Comparison of ENCODE assay signal across 26 cellular contexts in the genomic region with DNA sequence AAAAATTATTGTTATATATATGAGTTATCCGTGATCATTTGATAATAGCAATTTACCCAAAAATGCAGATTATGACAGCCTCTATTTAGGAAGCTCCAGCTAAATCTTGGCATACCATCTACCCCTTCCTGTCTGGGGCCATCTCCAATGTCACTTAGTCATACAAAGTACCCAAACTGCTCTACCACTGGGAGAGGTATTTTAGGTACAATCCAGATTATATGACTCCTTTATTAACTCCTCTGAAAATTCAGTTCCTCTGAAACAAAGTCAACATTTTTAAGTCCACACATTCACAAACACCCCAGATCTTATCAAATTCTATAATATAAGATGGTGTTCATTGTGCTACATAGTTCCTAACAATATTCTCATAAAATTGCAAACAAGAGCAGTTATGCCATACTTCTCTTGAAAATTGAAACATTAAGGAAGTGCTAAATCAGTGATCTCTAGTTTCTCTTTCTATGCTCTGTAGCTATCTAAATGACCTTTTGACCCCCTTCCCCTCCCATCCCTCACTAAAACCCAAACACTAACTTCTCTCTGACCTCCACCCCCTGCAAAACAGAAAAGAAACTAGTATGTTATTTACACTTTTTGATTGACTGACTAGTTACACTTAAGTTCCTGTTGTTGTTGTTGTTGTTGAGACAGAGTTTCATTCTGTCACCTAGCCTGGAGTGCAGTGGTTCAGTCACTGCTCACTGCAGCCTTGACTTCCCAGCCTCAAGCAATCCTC. TPM values are rescaled to one million over a fixed set of nuclear protein-coding genes. Genes with fewer than 3 reads are reported as not detected.
DNase-seq lines count a peak whose midpoint lies in the region; ATAC-seq and TF ChIP-seq lines count a peak whose summit lies in the region.
"Had no signal": no experiment of that assay in that cellular context is flagged by ENCODE, and none has a peak within 500 bp of the region (broad histone marks: within the 10 kb centered on the region; RNA-seq: fewer than 3 reads in every experiment).

No MANE protein-coding gene starts in this region.

- H3K27ac ChIP-seq in HCT116 (ENCODE audit: low read depth, low read length): no peak overlapping the region
- H3K27ac ChIP-seq: psoas muscle had no signal

- no peak for DNase-seq in HCT116 (ENCODE audit: low read depth, low spot score)
- peak; percentile 39 for DNase-seq in NOMO-1 treated with dmso at 0.1 percent for 144 hours (lab: John Stamatoyannopoulos, UW; ENCODE audit: unreplicated experiment)
- DNase-seq in memory B cell (ENCODE audit: low spot score in 2 of 2): no peak
- DNase-seq in T-helper 2 cell treated with Interferon-gamma antibody and Interleukin-4, amounts not matched to agents 5 μg/mL and 100 μg/mL, for 36 hours (ENCODE audit: low spot score): no peak
- DNase-seq in globus pallidus (ENCODE audit: low spot score): no peak
- DNase-seq in dermis blood vessel endothelial cell: no peak
- no peak for DNase-seq in NCI-H524 treated with DMSO at 0.1 percent for 48 hours (lab: John Stamatoyannopoulos, UW)
- DNase-seq: activated CD4-positive, alpha-beta T cell treated with anti-CD3 and anti-CD28 coated beads for 1 hour; activated CD8-positive, alpha-beta memory T cell treated with anti-CD3 and anti-CD28 coated beads, Interleukin-2, amount 10 ng/mL, durations not matched to agents 7 days and 5 days; activated gamma-delta T cell; AML-193; amygdala; caudate nucleus; effector CD8-positive, alpha-beta T cell; GDM1; NCI-H1092 treated with DMSO at 0.1 percent for 48 hours; NCI-H748 treated with DMSO at 0.1 percent for 48 hours; nephron progenitor cell; psoas muscle; Right ventricle myocardium superior; stimulated activated CD4-positive, alpha-beta T cell treated with anti-CD3 and anti-CD28 coated beads, Interleukin-4, amount 100 ng/mL, for 4 hours; stimulated activated CD8-positive, alpha-beta memory T cell treated with anti-CD3 and anti-CD28 coated beads, Interleukin-4, amount 100 ng/mL, for 48 hours; T-helper 17 cell had no signal

- H3K9ac ChIP-seq in HCT116 (ENCODE audit: low read length): no peak overlapping the region

- H3K4me2 ChIP-seq in HCT116 (ENCODE audit: low read length): peak overlapping the region; percentile 26
- H3K4me2 ChIP-seq: smooth muscle cell had no signal

- H3K79me2 ChIP-seq in HCT116 (ENCODE audit: insufficient read depth, low read length): no peaks in the 10 kb centered on the region

- intact Hi-C loops in HCT116 (cut with micrococcal nuclease): no loop called here

- H3K27me3 ChIP-seq in HCT116 (ENCODE audit: insufficient read depth, low read length): no peaks in the 10 kb centered on the region

- H3K9me3 Mint-ChIP-seq in memory B cell: no peaks in the 10 kb centered on the region
- H3K9me3 Mint-ChIP-seq in T-helper 2 cell treated with Interferon-gamma antibody and Interleukin-4, amounts not matched to agents 5 μg/mL and 100 μg/mL, for 36 hours: no peaks in the 10 kb centered on the region

- POLR2A ChIA-PET in HCT116 (lab: Charles Lee): no interaction called here

- no peaks in the 10 kb centered on the region for H3K36me3 Mint-ChIP-seq in memory B cell
- H3K36me3 Mint-ChIP-seq in T-helper 2 cell treated with Interferon-gamma antibody and Interleukin-4, amounts not matched to agents 5 μg/mL and 100 μg/mL, for 36 hours (ENCODE audit: low read depth): no peaks in the 10 kb centered on the region
- H3K36me3 Mint-ChIP-seq: activated CD8-positive, alpha-beta memory T cell treated with anti-CD3 and anti-CD28 coated beads, Interleukin-2, amount 10 ng/mL, durations not matched to agents 7 days and 5 days had no signal

- H3K27me3 Mint-ChIP-seq in memory B cell: no peaks in the 10 kb centered on the region
- H3K27me3 Mint-ChIP-seq in T-helper 2 cell treated with Interferon-gamma antibody and Interleukin-4, amounts not matched to agents 5 μg/mL and 100 μg/mL, for 36 hours (ENCODE audit: low read depth): peaks cover 9% of the 10 kb centered on the region

- peaks cover 0 to 36% of the 10 kb centered on the region in 2 experiments; a peak in 2 of 4 replicates for H3K4me1 ChIP-seq in HCT116 (ENCODE audit: control insufficient read depth in 1 of 2, insufficient read depth in 2 of 2, low read length in 2 of 2)
- H3K4me1 ChIP-seq: psoas muscle had no signal

- peak overlapping the region; percentile 64 for H2AFZ ChIP-seq in HCT116 (ENCODE audit: low read depth, low read length, poor library complexity, severe bottlenecking)

- no peaks in the 10 kb centered on the region for H3K9me2 ChIP-seq in HCT116 (ENCODE audit: insufficient read depth)

- no peak for TF ChIP-seq POLR2A in HCT116 (IDR thresholded peaks at IDR 0.05; ENCODE audit: borderline replicate concordance, extremely low read depth, insufficient read depth, insufficient read length)

- H3K4me1 Mint-ChIP-seq in memory B cell: peaks cover 3% of the 10 kb centered on the region
- peaks cover 6% of the 10 kb centered on the region for H3K4me1 Mint-ChIP-seq in T-helper 2 cell treated with Interferon-gamma antibody and Interleukin-4, amounts not matched to agents 5 μg/mL and 100 μg/mL, for 36 hours (ENCODE audit: low read depth)
- H3K4me1 Mint-ChIP-seq: T-helper 17 cell had no signal

- H3K4me3 ChIP-seq in HCT116 (replicated peaks in 1 of 2; ENCODE audit: low read depth in 1 of 2, low read length in 2 of 2): no peak overlapping the region
- H3K4me3 ChIP-seq: psoas muscle, smooth muscle cell had no signal

- no peak for TF ChIP-seq RAD21 in HCT116 (IDR thresholded peaks at IDR 0.05; ENCODE audit: low read depth)

- no peak overlapping the region for H3K4me3 Mint-ChIP-seq in memory B cell
- H3K4me3 Mint-ChIP-seq in T-helper 2 cell treated with Interferon-gamma antibody and Interleukin-4, amounts not matched to agents 5 μg/mL and 100 μg/mL, for 36 hours: no peak overlapping the region
- H3K4me3 Mint-ChIP-seq: activated CD8-positive, alpha-beta memory T cell treated with anti-CD3 and anti-CD28 coated beads, Interleukin-2, amount 10 ng/mL, durations not matched to agents 7 days and 5 days; nephron progenitor cell; T-helper 17 cell had no signal

- no peak for TF ChIP-seq CTCF in HCT116 (IDR thresholded peaks at IDR 0.05 in 2 of 3, conservative IDR thresholded peaks at IDR 0.05 in 1 of 3; ENCODE audit: borderline replicate concordance in 1 of 3, insufficient read depth in 1 of 3, low read depth in 2 of 3, low read length in 2 of 3)

- RAD21 ChIA-PET in HCT116 (lab: Charles Lee; ENCODE audit: low non-redundant PET in 1 of 2, low total read pairs in 2 of 2, uncharacterized antibody in 2 of 2, unreplicated experiment in 2 of 2): no interaction called here

- H3K27ac Mint-ChIP-seq in memory B cell: no peak overlapping the region
- H3K27ac Mint-ChIP-seq in T-helper 2 cell treated with Interferon-gamma antibody and Interleukin-4, amounts not matched to agents 5 μg/mL and 100 μg/mL, for 36 hours: no peak overlapping the region
- H3K27ac Mint-ChIP-seq: activated CD8-positive, alpha-beta memory T cell treated with anti-CD3 and anti-CD28 coated beads, Interleukin-2, amount 10 ng/mL, durations not matched to agents 7 days and 5 days; T-helper 17 cell had no signal

- H3K36me3 ChIP-seq in HCT116 (ENCODE audit: control insufficient read depth in 1 of 2, insufficient read depth in 2 of 2, low read length in 2 of 2): no peaks in the 10 kb centered on the region; a peak in 1 of 4 replicates

- no peaks in the 10 kb centered on the region for H4K20me1 ChIP-seq in HCT116 (ENCODE audit: insufficient read depth)

- CTCF ChIA-PET in HCT116 (lab: Charles Lee): no interaction called here

- H3K9me3 ChIP-seq in HCT116 (ENCODE audit: control insufficient read depth in 1 of 2, insufficient read depth in 1 of 2, low read depth in 1 of 2, low read length in 2 of 2): no peaks in the 10 kb centered on the region
- H3K9me3 ChIP-seq: psoas muscle had no signal

- BruUV-seq in HCT116 (replicated peaks; lab: Mats Ljungman, UMichigan): no TSS peak

- peak; percentile 69 for ATAC-seq in GM18511 (IDR thresholded peaks at IDR 0.05; ENCODE audit: unreplicated experiment)
- ATAC-seq in HCT116: no peak
- ATAC-seq in memory B cell (ENCODE audit: low read depth): peak; percentile 37
- ATAC-seq: activated CD8-positive, alpha-beta memory T cell treated with anti-CD3 and anti-CD28 coated beads, Interleukin-2, amount 10 ng/mL, durations not matched to agents 7 days and 5 days; psoas muscle; T-helper 17 cell had no signal

TF ChIP-seq in HCT116, 20 proteins besides CTCF, POLR2A, EP300 and RAD21 (continues in another document):
- TF ChIP-seq, protein P1, sequence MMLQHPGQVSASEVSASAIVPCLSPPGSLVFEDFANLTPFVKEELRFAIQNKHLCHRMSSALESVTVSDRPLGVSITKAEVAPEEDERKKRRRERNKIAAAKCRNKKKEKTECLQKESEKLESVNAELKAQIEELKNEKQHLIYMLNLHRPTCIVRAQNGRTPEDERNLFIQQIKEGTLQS (IDR thresholded peaks at IDR 0.05): no peak
- TF ChIP-seq JUND (IDR thresholded peaks at IDR 0.05) (no peak), CEBPB (IDR thresholded peaks at IDR 0.05; ENCODE audit: low read depth) (no peak), SIN3A (IDR thresholded peaks at IDR 0.05; ENCODE audit: low read depth) (no peak), CBX3 (IDR thresholded peaks at IDR 0.05; ENCODE audit: low read depth) (no peak), EZH2phosphoT487 (IDR thresholded peaks at IDR 0.05; ENCODE audit: borderline replicate concordance) (no peak), POLR2AphosphoS5 (IDR thresholded peaks at IDR 0.05; ENCODE audit: low read depth, low read length) (no peak), YY1 (IDR thresholded peaks at IDR 0.05; ENCODE audit: extremely low read depth, insufficient replicate concordance, low read depth, low read length) (no peak), ZFX (IDR thresholded peaks at IDR 0.05) (no peak)
- TF ChIP-seq, protein P2, sequence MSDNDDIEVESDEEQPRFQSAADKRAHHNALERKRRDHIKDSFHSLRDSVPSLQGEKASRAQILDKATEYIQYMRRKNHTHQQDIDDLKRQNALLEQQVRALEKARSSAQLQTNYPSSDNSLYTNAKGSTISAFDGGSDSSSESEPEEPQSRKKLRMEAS (IDR thresholded peaks at IDR 0.05): no peak

RNA-seq across cellular contexts. Expression of a gene that starts 16.4 kb away (rescaled TPM):
- total RNA-seq in HCT116 (2021; ENCODE audit: unreplicated experiment): 2.8 TPM
- polyA plus RNA-seq in HCT116 (2012): 1.1 and 1.5 TPM in 2 replicates
- total RNA-seq in dermis blood vessel endothelial cell: 0.68 and 0.84 TPM in 2 replicates
- total RNA-seq: temporal lobe had no signal
- polyA plus RNA-seq: smooth muscle cell had no signal

RNA-seq across cellular contexts. Expression of a gene that starts 23.1 kb away (rescaled TPM):
- 0.57 TPM for total RNA-seq in HCT116 (2021; ENCODE audit: unreplicated experiment)
- polyA plus RNA-seq in HCT116 (2012): 0.26 and 0.31 TPM in 2 replicates
- total RNA-seq in dermis blood vessel endothelial cell: 0.33 and 0.34 TPM in 2 replicates
- total RNA-seq: activated CD8-positive, alpha-beta memory T cell treated with anti-CD3 and anti-CD28 coated beads, Interleukin-2, amount 10 ng/mL, durations not matched to agents 7 days and 5 days; smooth muscle cell; T-helper 17 cell; temporal lobe had no signal
- polyA plus RNA-seq: smooth muscle cell had no signal

RNA-seq across cellular contexts. Expression of a gene that starts 51.2 kb away (rescaled TPM):
- total RNA-seq in HCT116 (2021; ENCODE audit: unreplicated experiment): 2.0 TPM
- 1.5 and 1.8 TPM in 2 replicates for polyA plus RNA-seq in HCT116 (2012)
- 0.34 and 0.65 TPM in 2 replicates for total RNA-seq in dermis blood vessel endothelial cell
- total RNA-seq: activated CD8-positive, alpha-beta memory T cell treated with anti-CD3 and anti-CD28 coated beads, Interleukin-2, amount 10 ng/mL, durations not matched to agents 7 days and 5 days; smooth muscle cell; temporal lobe had no signal
